22 cellular contexts compared by ENCODE assay signal in genomic region chr17:33169580-33170285, GRCh38.
A peak's percentile ranks its signal among the peaks of the same experiment; 100 is the strongest.
DNase-seq lines count a peak whose midpoint lies in the region; ATAC-seq, FAIRE-seq and TF ChIP-seq lines count a peak whose summit lies in the region.
"Had no signal": no experiment of that assay in that cellular context is flagged by ENCODE, and none has a peak within 500 bp of the region (broad histone marks: within the 10 kb centered on the region; RNA-seq: fewer than 3 reads in every experiment).

No MANE protein-coding gene starts in this region.

- H3K9me3 Mint-ChIP-seq in osteocyte (ENCODE audit: unreplicated experiment) = peaks cover 3% of the 10 kb centered on the region
- H3K9me3 Mint-ChIP-seq: activated CD4-positive, alpha-beta T cell treated with anti-CD3 and anti-CD28 coated beads, Interleukin-2, amount 10 ng/mL, durations not matched to agents 7 days and 5 days; activated naive CD4-positive, alpha-beta T cell treated with anti-CD3 and anti-CD28 coated beads, Interleukin-2, amount 50 U/mL, for 24 hours; effector memory CD8-positive, alpha-beta T cell; type B pancreatic cell had no signal

- ATAC-seq in A549 = peak; percentile 47 to 71; a peak in 4 of 6 replicates
- no peak for ATAC-seq in GM18520 (IDR thresholded peaks at IDR 0.05; ENCODE audit: unreplicated experiment)
- ATAC-seq: effector memory CD8-positive, alpha-beta T cell; K562 had no signal

- H3K4me1 ChIP-seq in A549 = peaks cover 19% of the 10 kb centered on the region
- H3K4me1 ChIP-seq in kidney (ENCODE audit: control insufficient read depth in 1 of 2, insufficient read depth in 1 of 2, low read depth in 1 of 2, low read length in 2 of 2) = peaks cover 0 to 5% of the 10 kb centered on the region in 2 donors
- peaks cover 0 to 2% (median 0%) of the 10 kb centered on the region in 4 donors for H3K4me1 ChIP-seq in tibial nerve

- FAIRE-seq in A549 (lab: Jason Lieb, UNC) (no peak), kidney (lab: Jason Lieb, UNC) (peak; percentile 45)
- FAIRE-seq: GM18507, islet of Langerhans, K562 had no signal

- H3K27me3 Mint-ChIP-seq in osteocyte (ENCODE audit: unreplicated experiment) = no peaks in the 10 kb centered on the region

- no peaks in the 10 kb centered on the region for H3K9me3 ChIP-seq in A549
- H3K9me3 ChIP-seq in kidney (ENCODE audit: control insufficient read depth in 1 of 2, low read length in 2 of 2) = no peaks in the 10 kb centered on the region
- H3K9me3 ChIP-seq in tibial nerve = no peaks in the 10 kb centered on the region
- H3K9me3 ChIP-seq: neutrophil had no signal

- H3K27me3 ChIP-seq in tibial nerve = no peaks in the 10 kb centered on the region

- H3K36me3 Mint-ChIP-seq in osteocyte (ENCODE audit: unreplicated experiment) = no peaks in the 10 kb centered on the region
- H3K36me3 Mint-ChIP-seq: activated naive CD4-positive, alpha-beta T cell treated with anti-CD3 and anti-CD28 coated beads, Interleukin-2, amount 50 U/mL, for 24 hours; type B pancreatic cell had no signal

- H3K27ac ChIP-seq in A549 = peak overlapping the region; percentile 47 to 56; a peak in 3 of 6 replicates
- no peak overlapping the region for H3K27ac ChIP-seq in kidney (ENCODE audit: low read depth in 2 of 2, low read length in 2 of 2)
- H3K27ac ChIP-seq in tibial nerve = no peak overlapping the region
- H3K27ac ChIP-seq: neutrophil had no signal

- no peak for TF ChIP-seq RAD21 in A549 (conservative IDR thresholded peaks at IDR 0.05 in 1 of 2, IDR thresholded peaks at IDR 0.05 in 1 of 2)

- H3K4me3 ChIP-seq in A549 = no peak overlapping the region
- no peak overlapping the region for H3K4me3 ChIP-seq in astrocyte of the cerebellum (ENCODE audit: low read depth, low read length)
- H3K4me3 ChIP-seq in kidney (ENCODE audit: low read length in 2 of 2) = no peak overlapping the region
- H3K4me3 ChIP-seq in tibial nerve = no peak overlapping the region
- H3K4me3 ChIP-seq: K562 had no signal

- H3K36me3 ChIP-seq in kidney (ENCODE audit: control insufficient read depth in 1 of 2, insufficient read depth in 2 of 2, low read length in 2 of 2) = no peaks in the 10 kb centered on the region
- no peaks in the 10 kb centered on the region for H3K36me3 ChIP-seq in tibial nerve
- H3K36me3 ChIP-seq: neutrophil had no signal

- intact Hi-C loops in kidney (cut with DNase I) = no loop called here

- in situ Hi-C loops in astrocyte of the cerebellum (cut with HindIII; ENCODE audit: low sequenced_read_pairs) = no loop called here
- in situ Hi-C loops in G401 (cut with HindIII; ENCODE audit: low sequenced_read_pairs) = no loop called here

- TF ChIP-seq EP300 in A549 (IDR thresholded peaks at IDR 0.05) (peak in 1 of 2 experiments; percentile 17; a peak in 1 of 5 replicates), tibial nerve (IDR thresholded peaks at IDR 0.05) (no peak)

- TF ChIP-seq CTCF in A549 (IDR thresholded peaks at IDR 0.05) (no peak), astrocyte of the cerebellum (IDR thresholded peaks at IDR 0.05; ENCODE audit: low read depth, low read length, missing control alignments) (no peak), kidney (IDR thresholded peaks at IDR 0.05; ENCODE audit: borderline replicate concordance, extremely low read depth, insufficient read depth) (no peak), osteocyte (IDR thresholded peaks at IDR 0.05) (no peak), tibial nerve (IDR thresholded peaks at IDR 0.05) (no peak)

- TF ChIP-seq POLR2A in A549 (IDR thresholded peaks at IDR 0.05; ENCODE audit: low read length) (no peak), tibial nerve (IDR thresholded peaks at IDR 0.05) (no peak)

- POLR2A ChIA-PET in A549 (lab: Yijun Ruan, JAX) = no interaction called here

- H3K4me1 Mint-ChIP-seq in osteocyte (ENCODE audit: unreplicated experiment) = no peaks in the 10 kb centered on the region
- H3K4me1 Mint-ChIP-seq: activated CD4-positive, alpha-beta T cell treated with anti-CD3 and anti-CD28 coated beads, Interleukin-2, amount 10 ng/mL, durations not matched to agents 7 days and 5 days; activated naive CD4-positive, alpha-beta T cell treated with anti-CD3 and anti-CD28 coated beads, Interleukin-2, amount 50 U/mL, for 24 hours had no signal

- DNase-seq in A549 (ENCODE audit: low read depth in 1 of 2, low spot score in 1 of 2) = peak in 1 of 2 experiments; percentile 23
- DNase-seq in GM04503 (ENCODE audit: low read depth) = peak; percentile 23
- DNase-seq in astrocyte of the cerebellum (ENCODE audit: low read depth) = peak; percentile 93
- DNase-seq in kidney = no peak
- DNase-seq in osteocyte (ENCODE audit: extremely low spot score, unreplicated experiment) = no peak
- DNase-seq in G401 (ENCODE audit: low spot score) = no peak
- no peak for DNase-seq in tibial nerve (ENCODE audit: low spot score in 2 of 2)
- DNase-seq: activated CD4-positive, alpha-beta T cell treated with anti-CD3 and anti-CD28 coated beads, Interleukin-2, amount 10 ng/mL, durations not matched to agents 7 days and 5 days; activated T-cell treated with anti-CD3 and anti-CD28 coated beads, Interleukin-2, amount 50 U/mL, for 1 hour; Calu3; caudate nucleus; effector memory CD8-positive, alpha-beta T cell; NCI-H1436 treated with DMSO at 0.1 percent for 48 hours; NCI-H345; stimulated activated CD4-positive, alpha-beta T cell treated with anti-CD3 and anti-CD28 coated beads, Interleukin-4, amount 100 ng/mL, for 24 hours had no signal

- CTCF ChIA-PET in A549 (lab: Yijun Ruan, JAX) = interaction anchor here (0.5 to 2.3 kb wide), 9 partner anchors 13 to 160 kb away, joined by 3 to 6 read pairs (median 4); partner anchors contain the start of gene ASIC2

- no peak overlapping the region for H3K27ac Mint-ChIP-seq in osteocyte (ENCODE audit: unreplicated experiment)
- H3K27ac Mint-ChIP-seq: activated CD4-positive, alpha-beta T cell treated with anti-CD3 and anti-CD28 coated beads, Interleukin-2, amount 10 ng/mL, durations not matched to agents 7 days and 5 days; activated naive CD4-positive, alpha-beta T cell treated with anti-CD3 and anti-CD28 coated beads, Interleukin-2, amount 50 U/mL, for 24 hours; effector memory CD8-positive, alpha-beta T cell; type B pancreatic cell had no signal

- H3K4me2 ChIP-seq in A549 = peak overlapping the region; percentile 37

- H3K4me3 Mint-ChIP-seq in osteocyte (ENCODE audit: unreplicated experiment) = no peak overlapping the region
- H3K4me3 Mint-ChIP-seq: activated CD4-positive, alpha-beta T cell treated with anti-CD3 and anti-CD28 coated beads, Interleukin-2, amount 10 ng/mL, durations not matched to agents 7 days and 5 days; activated naive CD4-positive, alpha-beta T cell treated with anti-CD3 and anti-CD28 coated beads, Interleukin-2, amount 50 U/mL, for 24 hours; effector memory CD8-positive, alpha-beta T cell; type B pancreatic cell had no signal

- H3K9ac ChIP-seq in kidney (ENCODE audit: low read length in 2 of 2) = no peak overlapping the region

- 23% methylated on average over 6 of the region's 6 CpGs for WGBS in A549 (ENCODE audit: missing lambda C conversion rate)
- 58 to 70% methylated on average over 6 of the region's 6 CpGs for WGBS in tibial nerve, 2 donors

TF ChIP-seq in A549, 52 proteins besides CTCF, POLR2A, EP300 and RAD21:
- peak; percentile 36; the same call in 1 of the 2 replicates for TF ChIP-seq FOSL2 (IDR thresholded peaks at IDR 0.05)
- TF ChIP-seq FOSL2 (CRISPR knock-in tag; IDR thresholded peaks at IDR 0.05) = no peak
- 0 out of 2 replicates have a peak, but pooled peaks have one; percentile 33 for TF ChIP-seq JUNB (IDR thresholded peaks at IDR 0.05)
- peak; percentile 18; the same call in 1 of the 2 replicates for TF ChIP-seq MAX (IDR thresholded peaks at IDR 0.05)
- TF ChIP-seq CBX2 (IDR thresholded peaks at IDR 0.05; ENCODE audit: borderline replicate concordance, low read depth) = no peak

Comparison
In these comparisons a context has a peak if more than half of its experiments do, and no peak if none do; other contexts are left out.
1. DNase-seq: peak in GM04503 (single experiment) and astrocyte of the cerebellum (single experiment); none in kidney (single experiment), osteocyte (single experiment), G401 (single experiment) and tibial nerve (0 of 2).
2. H3K27ac ChIP-seq: peak in A549 (2 of 2); none in kidney (0 of 2) and tibial nerve (0 of 4).